8 cellular contexts compared by ENCODE assay signal in genomic region chr21:15063081-15063820, GRCh38. TPM values are rescaled to one million over a fixed set of nuclear protein-coding genes. Genes with fewer than 3 reads are reported as not detected.
DNase-seq lines count a peak whose midpoint lies in the region; ATAC-seq and TF ChIP-seq lines count a peak whose summit lies in the region.

No MANE protein-coding gene starts in this region.

- peak overlapping the region; percentile 96 for H3K4me2 ChIP-seq in neural progenitor cell

- peaks cover 43% of the 10 kb centered on the region for H4K20me1 ChIP-seq in neural progenitor cell (ENCODE audit: low read depth)

- H3K36me3 Mint-ChIP-seq in endothelial cell (ENCODE audit: low read depth, unreplicated experiment) (peaks cover 12% of the 10 kb centered on the region), neural progenitor cell (peaks cover 18% of the 10 kb centered on the region)

- H3K9ac ChIP-seq in neural progenitor cell = peak overlapping the region; percentile 69

- H2AFZ ChIP-seq in neural progenitor cell (replicated peaks) = peak overlapping the region; percentile 32

- peaks cover 32% of the 10 kb centered on the region for H3K4me1 ChIP-seq in cardiac muscle cell (ENCODE audit: low read depth)
- peaks cover 44% of the 10 kb centered on the region for H3K4me1 ChIP-seq in neural progenitor cell

- no peak for TF ChIP-seq CTCF in cardiac muscle cell (IDR thresholded peaks at IDR 0.05; ENCODE audit: low read depth, low read length)
- no peak for TF ChIP-seq CTCF in WI38 (IDR thresholded peaks at IDR 0.05; ENCODE audit: low read depth, low read length)
- no peak for TF ChIP-seq CTCF in endothelial cell (IDR thresholded peaks at IDR 0.05; ENCODE audit: unreplicated experiment)
- no peak for TF ChIP-seq CTCF in neural progenitor cell (IDR thresholded peaks at IDR 0.05)

- DNase-seq in cardiac muscle cell (ENCODE audit: low read depth in 1 of 2, low spot score in 1 of 2) (peak; percentile 37 to 40), Right ventricle myocardium superior (no peak), endothelial cell (ENCODE audit: low spot score) (no peak), neural progenitor cell (ENCODE audit: low spot score) (peak; percentile 40), RPMI8226 (no peak), GDM1 (lab: John Stamatoyannopoulos, UW) (no peak)

- peaks cover 18% of the 10 kb centered on the region for H3K27me3 Mint-ChIP-seq in endothelial cell (ENCODE audit: unreplicated experiment)
- H3K27me3 Mint-ChIP-seq in neural progenitor cell (ENCODE audit: insufficient read depth, low read depth) = peaks cover 2% of the 10 kb centered on the region

- H3F3A ChIP-seq in neural progenitor cell (ENCODE audit: low read depth) = peaks cover 22% of the 10 kb centered on the region

- intact Hi-C loops in Right ventricle myocardium superior (cut with DNase I) = loop anchor here (5.0 to 10.0 kb wide), 3 partner anchors 58 to 419 kb away; no protein-coding TSS in a partner anchor

- H3K27ac ChIP-seq in cardiac muscle cell (peak overlapping the region; percentile 93), neural progenitor cell (peak overlapping the region; percentile 79)

- ATAC-seq in Right ventricle myocardium superior (ENCODE audit: poor library complexity) (no peak), HG03159 (IDR thresholded peaks at IDR 0.05; ENCODE audit: unreplicated experiment) (no peak)

- H3K27ac Mint-ChIP-seq in endothelial cell (ENCODE audit: unreplicated experiment) (peak overlapping the region; percentile 94), neural progenitor cell (peak overlapping the region; percentile 90)

- peak overlapping the region; percentile 96 for H3K4me3 Mint-ChIP-seq in endothelial cell (ENCODE audit: unreplicated experiment)
- H3K4me3 Mint-ChIP-seq in neural progenitor cell = peak overlapping the region; percentile 97

- H3K36me3 ChIP-seq in cardiac muscle cell (no peaks in the 10 kb centered on the region), neural progenitor cell (no peaks in the 10 kb centered on the region)

- H3K9me3 ChIP-seq in cardiac muscle cell (ENCODE audit: low read depth) (no peaks in the 10 kb centered on the region), neural progenitor cell (ENCODE audit: low read depth) (no peaks in the 10 kb centered on the region)

- H3K79me2 ChIP-seq in neural progenitor cell (ENCODE audit: low read depth) = peaks cover 62% of the 10 kb centered on the region

- H3K4me1 Mint-ChIP-seq in endothelial cell (ENCODE audit: unreplicated experiment) = peaks cover 60% of the 10 kb centered on the region
- peaks cover 25% of the 10 kb centered on the region for H3K4me1 Mint-ChIP-seq in neural progenitor cell

- no peaks in the 10 kb centered on the region for H3K9me3 Mint-ChIP-seq in endothelial cell (ENCODE audit: unreplicated experiment)
- peaks cover 14% of the 10 kb centered on the region for H3K9me3 Mint-ChIP-seq in neural progenitor cell

- H3K4me3 ChIP-seq in cardiac muscle cell = peak overlapping the region; percentile 86
- H3K4me3 ChIP-seq in WI38 (ENCODE audit: low read depth, low read length) = peak overlapping the region; percentile 90
- peak overlapping the region; percentile 90 for H3K4me3 ChIP-seq in neural progenitor cell

- H3K27me3 ChIP-seq in cardiac muscle cell (no peaks in the 10 kb centered on the region), neural progenitor cell (peaks cover 11% of the 10 kb centered on the region)

RNA-seq across cellular contexts. Expression of gene NRIP1, which starts 1.5 kb away (rescaled TPM):
- total RNA-seq in cardiac muscle cell (10.1 and 16.8 TPM in 2 replicates), Right ventricle myocardium superior (15.4 TPM), endothelial cell (ENCODE audit: unreplicated experiment) (72.1 TPM), neural progenitor cell (ENCODE audit: low replicate concordance) (45.9 and 59.1 TPM in 2 replicates)
- polyA plus RNA-seq in cardiac muscle cell = 9.1 and 12.9 TPM in 2 replicates

Comparison
In these comparisons a context has a peak if more than half of its experiments do, and no peak if none do; other contexts are left out.
1. DNase-seq: peak in cardiac muscle cell (2 of 2) and neural progenitor cell (single experiment); none in Right ventricle myocardium superior (single experiment), endothelial cell (single experiment), RPMI8226 (single experiment) and GDM1 (single experiment).
2. Peak in every context shown above with its lines, with median percentiles within 50 percentile points of each other: H3K4me3 ChIP-seq.